ENCODE assay signal across 14 cellular contexts in genomic region chr17:2004435-2004952, GRCh38. TPM values are rescaled to one million over a fixed set of nuclear protein-coding genes. Genes with fewer than 3 reads are reported as not detected.
"Had no signal": no experiment of that assay in that cellular context is flagged by ENCODE, and none has a peak within 500 bp of the region (broad histone marks: within the 10 kb centered on the region; RNA-seq: fewer than 3 reads in every experiment).

No MANE protein-coding gene starts in this region.

- H3K27ac ChIP-seq: coronary artery, epithelial cell of prostate, tibial nerve had no signal

- DNase-seq: activated B cell treated with CpG ODN at 0.5 μM for 24 hours; activated CD4-positive, alpha-beta T cell treated with anti-CD3 and anti-CD28 coated beads, Interleukin-2, amount 10 ng/mL, durations not matched to agents 24 days and 14 days; activated naive CD4-positive, alpha-beta T cell treated with Interleukin-2 at 50 U/mL for 16 hours; activated naive CD8-positive, alpha-beta T cell treated with anti-CD3 and anti-CD28 coated beads, Interleukin-2, amount 50 U/mL, for 24 hours; central memory CD4-positive, alpha-beta T cell; effector CD8-positive, alpha-beta T cell; hippocampal formation; kidney glomerular epithelial cell; natural killer cell; T-helper 17 cell had no signal

- H3K27ac Mint-ChIP-seq: activated B cell treated with CpG ODN at 0.5 μM for 24 hours; activated CD4-positive, alpha-beta T cell treated with anti-CD3 and anti-CD28 coated beads, Interleukin-2, amount 10 ng/mL, durations not matched to agents 24 days and 14 days; activated naive CD8-positive, alpha-beta T cell treated with anti-CD3 and anti-CD28 coated beads, Interleukin-2, amount 50 U/mL, for 24 hours; natural killer cell; T-helper 17 cell had no signal

- H3K4me1 Mint-ChIP-seq: activated B cell treated with CpG ODN at 0.5 μM for 24 hours; activated naive CD8-positive, alpha-beta T cell treated with anti-CD3 and anti-CD28 coated beads, Interleukin-2, amount 50 U/mL, for 24 hours had no signal

- H3K27me3 ChIP-seq: tibial nerve had no signal

- H3K9me3 ChIP-seq: tibial nerve had no signal

- ATAC-seq: activated naive CD8-positive, alpha-beta T cell treated with anti-CD3 and anti-CD28 coated beads, Interleukin-2, amount 50 U/mL, for 24 hours; natural killer cell; T-helper 17 cell had no signal

- H3K36me3 ChIP-seq: tibial nerve had no signal

- H3K4me3 Mint-ChIP-seq: activated B cell treated with CpG ODN at 0.5 μM for 24 hours; activated CD4-positive, alpha-beta T cell treated with anti-CD3 and anti-CD28 coated beads, Interleukin-2, amount 10 ng/mL, durations not matched to agents 24 days and 14 days; activated naive CD8-positive, alpha-beta T cell treated with anti-CD3 and anti-CD28 coated beads, Interleukin-2, amount 50 U/mL, for 24 hours; natural killer cell; T-helper 17 cell had no signal

- H3K9me3 Mint-ChIP-seq: activated B cell treated with CpG ODN at 0.5 μM for 24 hours; activated CD4-positive, alpha-beta T cell treated with anti-CD3 and anti-CD28 coated beads, Interleukin-2, amount 10 ng/mL, durations not matched to agents 24 days and 14 days; activated naive CD8-positive, alpha-beta T cell treated with anti-CD3 and anti-CD28 coated beads, Interleukin-2, amount 50 U/mL, for 24 hours; natural killer cell had no signal

- H3K4me3 ChIP-seq: coronary artery, tibial nerve had no signal

- H3K36me3 Mint-ChIP-seq: natural killer cell had no signal

RNA-seq across cellular contexts. Expression of gene RTN4RL1, which starts 20.6 kb away (rescaled TPM):
- total RNA-seq: activated B cell treated with CpG ODN at 0.5 μM for 24 hours, mononuclear cell had no signal
